20 cellular contexts compared by ENCODE assay signal in genomic region chr9:86713456-86713855, GRCh38.
A peak's percentile ranks its signal among the peaks of the same experiment; 100 is the strongest.
DNase-seq lines count a peak whose midpoint lies in the region; TF ChIP-seq lines count a peak whose summit lies in the region.
"Had no signal": no experiment of that assay in that cellular context is flagged by ENCODE, and none has a peak within 500 bp of the region (broad histone marks: within the 10 kb centered on the region; RNA-seq: fewer than 3 reads in every experiment).

No MANE protein-coding gene starts in this region.

- H3K36me3 ChIP-seq in uterus (no peaks in the 10 kb centered on the region), testis (ENCODE audit: low read depth, missing control alignments) (no peaks in the 10 kb centered on the region)
- H3K36me3 ChIP-seq: left lung, upper lobe of right lung had no signal

- WGBS in testis, 2 donors: 91 to 92% methylated on average over 2 of the region's 2 CpGs

- TF ChIP-seq POLR2A in uterus (IDR thresholded peaks at IDR 0.05): no peak
- no peak for TF ChIP-seq POLR2A in testis (IDR thresholded peaks at IDR 0.05)

- H3K4me3 ChIP-seq in astrocyte of the cerebellum (ENCODE audit: low read depth, low read length) (no peak overlapping the region), uterus (no peak overlapping the region), testis (no peak overlapping the region)
- H3K4me3 ChIP-seq: left lung, psoas muscle, upper lobe of right lung had no signal

- no peaks in the 10 kb centered on the region for H3K4me1 ChIP-seq in uterus
- H3K4me1 ChIP-seq in testis: no peaks in the 10 kb centered on the region
- H3K4me1 ChIP-seq: left lung, psoas muscle, upper lobe of right lung had no signal

- H3K27ac ChIP-seq in uterus (peak overlapping the region; percentile 58 to 62), testis (no peak overlapping the region)
- H3K27ac ChIP-seq: left lung, psoas muscle, upper lobe of right lung had no signal

- TF ChIP-seq CTCF in astrocyte of the cerebellum (IDR thresholded peaks at IDR 0.05; ENCODE audit: low read depth, low read length, missing control alignments): no peak
- no peak for TF ChIP-seq CTCF in uterus (IDR thresholded peaks at IDR 0.05)
- TF ChIP-seq CTCF in testis (IDR thresholded peaks at IDR 0.05): no peak

- DNase-seq in HS-5 (ENCODE audit: low read depth) (peak; percentile 60), astrocyte of the cerebellum (ENCODE audit: low read depth) (peak; percentile 65), iris pigment epithelial cell (ENCODE audit: low read depth) (peak; percentile 77), uterus (no peak), cerebellar cortex (ENCODE audit: low spot score) (no peak), testis (no peak)
- DNase-seq in stimulated activated CD4-positive, alpha-beta T cell treated with anti-CD3 and anti-CD28 coated beads, Interleukin-4, amount 100 ng/mL, for 1 hour: no peak
- DNase-seq: activated CD4-positive, alpha-beta T cell treated with anti-CD3 and anti-CD28 coated beads, Interleukin-2, amount 10 ng/mL, durations not matched to agents 7 days and 5 days; activated CD8-positive, alpha-beta memory T cell treated with anti-CD3 and anti-CD28 coated beads, Interleukin-2, amount 50 U/mL, for 4 hours; activated effector memory CD4-positive, alpha-beta T cell treated with Interleukin-2 at 50 U/mL for 16 hours; central memory CD4-positive, alpha-beta T cell; glutamatergic neuron; left lung; MM.1S; NCI-H2171 treated with DMSO at 0.1 percent for 48 hours; NCI-H748 treated with DMSO at 0.1 percent for 48 hours; psoas muscle; Right ventricle myocardium superior; T-helper 1 cell; upper lobe of right lung had no signal

- intact Hi-C loops in uterus (cut with DNase I; ENCODE audit: low total_unique reads) (no loop called here), testis (cut with DNase I; ENCODE audit: low total_unique reads) (no loop called here)

- H3K9me3 ChIP-seq in uterus: no peaks in the 10 kb centered on the region
- H3K9me3 ChIP-seq in testis: no peaks in the 10 kb centered on the region
- H3K9me3 ChIP-seq: left lung, psoas muscle, upper lobe of right lung had no signal

- H3K27me3 ChIP-seq in uterus: no peaks in the 10 kb centered on the region
- no peaks in the 10 kb centered on the region for H3K27me3 ChIP-seq in testis
- H3K27me3 ChIP-seq: left lung, upper lobe of right lung had no signal

- in situ Hi-C loops in astrocyte of the cerebellum (cut with HindIII; ENCODE audit: low sequenced_read_pairs): no loop called here

Comparison
In these comparisons a context has a peak if more than half of its experiments do, and no peak if none do; other contexts are left out.
1. DNase-seq: peak in HS-5 (single experiment), astrocyte of the cerebellum (single experiment) and iris pigment epithelial cell (single experiment); none in uterus (0 of 2), cerebellar cortex (single experiment), testis (single experiment) and stimulated activated CD4-positive, alpha-beta T cell treated with anti-CD3 and anti-CD28 coated beads, Interleukin-4, amount 100 ng/mL, for 1 hour (single experiment).
2. H3K27ac ChIP-seq: peak in uterus (2 of 2); none in testis (0 of 2).